Comparison of ENCODE assay signal across 26 cellular contexts in the genomic region with DNA sequence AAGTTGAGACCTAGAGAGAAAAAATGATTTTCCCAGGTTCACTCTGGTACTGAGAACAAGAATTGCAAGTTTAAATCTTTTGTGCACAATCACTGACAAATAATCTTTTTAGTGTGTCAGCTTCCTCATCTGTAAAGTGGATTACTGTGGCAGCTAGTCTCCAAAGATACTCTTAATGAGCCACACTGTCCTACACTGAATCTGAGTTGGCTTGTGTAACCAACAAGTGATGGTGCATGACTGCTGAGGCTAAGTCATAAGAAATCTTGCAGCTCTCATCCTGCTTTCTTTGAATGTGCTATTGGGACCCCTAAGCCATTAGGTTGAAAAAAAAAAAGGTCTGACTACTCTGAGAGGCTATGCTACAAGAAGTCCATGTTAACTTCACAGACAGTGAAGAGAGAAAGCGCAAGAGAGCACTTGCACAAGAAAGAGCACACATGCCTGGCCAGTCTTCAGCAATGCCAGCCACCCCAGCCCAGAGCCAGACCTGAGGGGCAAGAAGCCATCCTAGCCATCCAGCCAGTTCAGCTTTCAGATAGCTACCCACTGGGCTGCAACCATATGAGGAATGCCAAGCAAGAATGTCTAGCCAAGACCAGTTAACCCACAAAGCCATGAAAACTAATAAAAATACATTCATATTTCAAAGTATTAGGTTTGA.
DNase-seq lines count a peak whose midpoint lies in the region; ATAC-seq and TF ChIP-seq lines count a peak whose summit lies in the region.
"Had no signal": no experiment of that assay in that cellular context is flagged by ENCODE, and none has a peak within 500 bp of the region (broad histone marks: within the 10 kb centered on the region; RNA-seq: fewer than 3 reads in every experiment).

No MANE protein-coding gene starts in this region.

- H3K4me1 Mint-ChIP-seq in nephron, result peaks cover 38% of the 10 kb centered on the region

- H3K27ac Mint-ChIP-seq in nephron, result peak overlapping the region in 2 of 3 experiments; percentile 29 to 48
- H3K27ac Mint-ChIP-seq: activated CD8-positive, alpha-beta T cell treated with anti-CD3 and anti-CD28 coated beads, Interleukin-2, amount 10 ng/mL, durations not matched to agents 7 days and 5 days; progenitor cell of endocrine pancreas; T-cell had no signal

- intact Hi-C loops in Right ventricle myocardium inferior (cut with DNase I), result no loop called here
- intact Hi-C loops in cardiac septum (cut with DNase I), result no loop called here

- DNase-seq in Right ventricle myocardium inferior (ENCODE audit: missing footprints), result no peak
- DNase-seq in cardiac septum (ENCODE audit: low spot score), result no peak
- peak; percentile 18 for DNase-seq in cerebellum (ENCODE audit: low spot score)
- no peak for DNase-seq in NCI-H1417 treated with DMSO at 0.1 percent for 48 hours (lab: John Stamatoyannopoulos, UW)
- DNase-seq: activated CD4-positive, CD25-positive, alpha-beta regulatory T cell; activated CD8-positive, alpha-beta T cell treated with anti-CD3 and anti-CD28 coated beads, Interleukin-2, amount 10 ng/mL, durations not matched to agents 7 days and 5 days; activated naive CD4-positive, alpha-beta T cell treated with anti-CD3 and anti-CD28 coated beads, Interleukin-2, amount 50 U/mL, for 16 hours; activated T-cell treated with anti-CD3 and anti-CD28 coated beads for 4 hours; colonic mucosa; DMS79 treated with DMSO at 0.1 percent for 48 hours; effector memory CD4-positive, alpha-beta T cell; erythroblast; foreskin fibroblast; KBM-7; MG63; NCI-H2029 treated with DMSO at 0.1 percent for 48 hours; NCI-H526 treated with DMSO at 0.1 percent for 48 hours; stimulated activated CD4-positive, alpha-beta T cell treated with anti-CD3 and anti-CD28 coated beads, Interleukin-1b, Interleukin-23, amount 100 ng/mL, for 48 hours; stimulated activated CD8-positive, alpha-beta memory T cell treated with anti-CD3 and anti-CD28 coated beads, Interleukin-4, amount 100 ng/mL, for 48 hours; stomach; T-cell; tibial artery had no signal

- no peak for TF ChIP-seq CTCF in nephron (IDR thresholded peaks at IDR 0.05; ENCODE audit: unreplicated experiment in 3 of 3)

- ATAC-seq in Right ventricle myocardium inferior (peak; percentile 47), GM19467 (IDR thresholded peaks at IDR 0.05; ENCODE audit: unreplicated experiment) (no peak), HG03045 (IDR thresholded peaks at IDR 0.05; ENCODE audit: unreplicated experiment) (no peak)
- ATAC-seq: activated CD8-positive, alpha-beta T cell treated with anti-CD3 and anti-CD28 coated beads, Interleukin-2, amount 10 ng/mL, durations not matched to agents 7 days and 5 days; T-cell had no signal

- H3K9me3 Mint-ChIP-seq in nephron, result no peaks in the 10 kb centered on the region
- H3K9me3 Mint-ChIP-seq: T-cell had no signal

- H3K27me3 Mint-ChIP-seq in nephron (ENCODE audit: low read depth), result no peaks in the 10 kb centered on the region
- H3K27me3 Mint-ChIP-seq: progenitor cell of endocrine pancreas, T-cell had no signal

- no peak overlapping the region for H3K4me3 Mint-ChIP-seq in nephron
- H3K4me3 Mint-ChIP-seq: activated CD8-positive, alpha-beta T cell treated with anti-CD3 and anti-CD28 coated beads, Interleukin-2, amount 10 ng/mL, durations not matched to agents 7 days and 5 days; T-cell had no signal

- no peaks in the 10 kb centered on the region for H3K36me3 Mint-ChIP-seq in nephron (ENCODE audit: low read depth)
